In the genomic region with DNA sequence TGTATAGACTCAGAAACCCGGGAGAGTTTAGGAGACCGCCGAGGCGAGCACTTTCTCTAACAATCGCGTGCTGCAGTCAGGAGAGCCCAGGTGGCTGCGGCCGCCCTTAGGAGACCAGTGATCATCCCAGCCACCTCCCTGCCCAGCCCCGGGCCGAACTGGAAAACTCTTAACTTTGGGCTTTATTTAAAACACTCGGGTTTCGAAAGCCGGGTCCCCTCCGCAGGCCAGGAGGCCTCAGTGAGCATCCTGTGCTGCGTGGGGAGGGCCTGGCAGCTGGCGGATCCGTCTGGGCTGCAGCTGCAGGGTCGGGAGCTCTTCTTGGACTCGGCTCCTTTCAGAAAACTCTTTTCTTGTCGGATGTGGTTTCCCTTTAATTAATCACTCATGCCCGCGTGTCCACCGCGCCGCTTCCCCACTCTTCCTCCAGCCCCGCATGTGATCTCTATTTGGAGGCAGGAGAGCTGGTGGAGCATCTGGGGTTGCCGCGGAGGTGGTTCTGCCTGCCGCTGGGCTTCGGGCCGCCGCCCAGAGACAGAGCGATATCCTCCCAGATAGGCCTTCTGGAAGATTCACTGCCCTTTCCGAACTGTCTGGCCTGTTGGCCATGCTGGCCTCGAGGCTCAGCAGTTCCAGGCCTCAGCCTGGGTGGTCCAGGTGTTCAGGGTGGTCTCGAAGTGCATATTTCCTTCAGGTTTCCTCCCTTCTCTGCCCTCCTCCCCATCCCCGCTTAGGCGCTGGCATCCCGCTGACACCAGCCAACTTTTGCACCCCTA, we compare ENCODE assay signal across 14 cellular contexts. TPM values are rescaled to one million over a fixed set of nuclear protein-coding genes. Genes with fewer than 3 reads are reported as not detected.
DNase-seq lines count a peak whose midpoint lies in the region; ATAC-seq and TF ChIP-seq lines count a peak whose summit lies in the region.
"Had no signal": no experiment of that assay in that cellular context is flagged by ENCODE, and none has a peak within 500 bp of the region (broad histone marks: within the 10 kb centered on the region; RNA-seq: fewer than 3 reads in every experiment).

No MANE protein-coding gene starts in this region.

- H3K27ac Mint-ChIP-seq in CD8-positive, alpha-beta T cell = no peak overlapping the region

- no peak for ATAC-seq in CD8-positive, alpha-beta T cell
- ATAC-seq in HG02642 (IDR thresholded peaks at IDR 0.05; ENCODE audit: poor library complexity, unreplicated experiment) = no peak
- ATAC-seq: esophagus mucosa, HCT116 had no signal

- no peaks in the 10 kb centered on the region for H3K36me3 Mint-ChIP-seq in CD8-positive, alpha-beta T cell

- peaks cover 37% of the 10 kb centered on the region for H3K27me3 ChIP-seq in CD8-positive, alpha-beta T cell (ENCODE audit: insufficient read depth, low read length)
- H3K27me3 ChIP-seq in NT2/D1 (ENCODE audit: insufficient read depth, insufficient read length) (peaks cover 89% of the 10 kb centered on the region), esophagus muscularis mucosa (peaks cover 0 to 60% (median 12%) of the 10 kb centered on the region in 4 donors), parathyroid adenoma (ENCODE audit: control insufficient read depth, insufficient read depth, low read length) (peaks cover 11% of the 10 kb centered on the region)

- H3K4me2 ChIP-seq in parathyroid adenoma (ENCODE audit: low read length) = no peak overlapping the region

- no peak for TF ChIP-seq CTCF in CD8-positive, alpha-beta T cell (IDR thresholded peaks at IDR 0.05)
- TF ChIP-seq CTCF in esophagus muscularis mucosa (IDR thresholded peaks at IDR 0.05) (no peak), parathyroid adenoma (IDR thresholded peaks at IDR 0.05) (no peak)

- no peak for TF ChIP-seq POLR2A in esophagus muscularis mucosa (IDR thresholded peaks at IDR 0.05; ENCODE audit: low read depth)

- CTCF ChIA-PET in CD8-positive, alpha-beta T cell (lab: Charles Lee) = interaction anchor here (1.1 to 3.0 kb wide), 2 partner anchors 16 kb away, joined by 5 to 11 read pairs; no protein-coding TSS in a partner anchor

- no peaks in the 10 kb centered on the region for H3K9me3 ChIP-seq in CD8-positive, alpha-beta T cell (ENCODE audit: low read length)
- H3K9me3 ChIP-seq in NT2/D1 (ENCODE audit: insufficient read depth, low read length) (no peaks in the 10 kb centered on the region), esophagus muscularis mucosa (no peaks in the 10 kb centered on the region), parathyroid adenoma (ENCODE audit: control insufficient read depth, low read length) (no peaks in the 10 kb centered on the region)

- peaks cover 77% of the 10 kb centered on the region for H3K27me3 Mint-ChIP-seq in CD8-positive, alpha-beta T cell (ENCODE audit: low read depth)

- peaks cover 32% of the 10 kb centered on the region for H3K4me1 ChIP-seq in CD8-positive, alpha-beta T cell (ENCODE audit: insufficient read depth, low read length)
- H3K4me1 ChIP-seq in NT2/D1 (ENCODE audit: insufficient read depth, insufficient read length) = no peaks in the 10 kb centered on the region
- H3K4me1 ChIP-seq in esophagus muscularis mucosa = peaks cover 18 to 26% (median 24%) of the 10 kb centered on the region in 4 donors
- peaks cover 4% of the 10 kb centered on the region for H3K4me1 ChIP-seq in parathyroid adenoma

- H3K4me3 ChIP-seq in CD8-positive, alpha-beta T cell (ENCODE audit: low read depth, low read length) = peak overlapping the region; percentile 36
- H3K4me3 ChIP-seq in NT2/D1 (ENCODE audit: insufficient read length, low read depth) = peak overlapping the region; percentile 32
- H3K4me3 ChIP-seq in esophagus muscularis mucosa = no peak overlapping the region
- no peak overlapping the region for H3K4me3 ChIP-seq in parathyroid adenoma (ENCODE audit: low read depth, low read length)

- DNase-seq in CD8-positive, alpha-beta T cell = no peak
- DNase-seq in NT2/D1 (ENCODE audit: low read depth, low spot score) = no peak
- peak; percentile 39 for DNase-seq in esophagus muscularis mucosa (ENCODE audit: extremely low spot score)
- no peak for DNase-seq in SIG-M5 treated with dmso at 0.1 percent for 504 hours (lab: John Stamatoyannopoulos, UW; ENCODE audit: unreplicated experiment)
- no peak for DNase-seq in SW 1271 (lab: John Stamatoyannopoulos, UW)
- DNase-seq: DMS153; kidney; stimulated activated CD4-positive, alpha-beta T cell treated with anti-CD3 and anti-CD28 coated beads, Interleukin-12 subunit alpha, Interleukin-12 subunit beta, amount 100 ng/mL, for 4 hours had no signal

- 64% methylated on average over 33 of the region's 39 CpGs for WGBS in esophagus muscularis mucosa

- no peak overlapping the region for H3K27ac ChIP-seq in CD8-positive, alpha-beta T cell (ENCODE audit: low read depth, low read length)
- no peak overlapping the region for H3K27ac ChIP-seq in esophagus muscularis mucosa (replicated peaks in 1 of 4)
- no peak overlapping the region for H3K27ac ChIP-seq in parathyroid adenoma
- H3K27ac ChIP-seq: cardiac muscle cell had no signal

- H2AFZ ChIP-seq in parathyroid adenoma = peak overlapping the region; percentile 74

- TF ChIP-seq EP300 in esophagus muscularis mucosa (IDR thresholded peaks at IDR 0.05) = no peak

- intact Hi-C loops in CD8-positive, alpha-beta T cell (cut with DNase I, micrococcal nuclease) = no loop called here
- intact Hi-C loops in esophagus muscularis mucosa (cut with DNase I) = no loop called here

- no peaks in the 10 kb centered on the region for H3K36me3 ChIP-seq in CD8-positive, alpha-beta T cell (ENCODE audit: insufficient read depth, low read length)
- no peaks in the 10 kb centered on the region for H3K36me3 ChIP-seq in NT2/D1 (ENCODE audit: insufficient read depth, insufficient read length, low read length)
- no peaks in the 10 kb centered on the region for H3K36me3 ChIP-seq in esophagus muscularis mucosa
- no peaks in the 10 kb centered on the region for H3K36me3 ChIP-seq in parathyroid adenoma (ENCODE audit: control insufficient read depth, insufficient read depth, low read length)
- H3K36me3 ChIP-seq: cardiac muscle cell had no signal

- peaks cover 28% of the 10 kb centered on the region for H3K4me1 Mint-ChIP-seq in CD8-positive, alpha-beta T cell (ENCODE audit: low read depth)

- no peaks in the 10 kb centered on the region for H3K9me3 Mint-ChIP-seq in CD8-positive, alpha-beta T cell

- H3K4me3 Mint-ChIP-seq in CD8-positive, alpha-beta T cell = peak overlapping the region; percentile 60

- no peaks in the 10 kb centered on the region for H3K79me2 ChIP-seq in parathyroid adenoma

- POLR2A ChIA-PET in CD8-positive, alpha-beta T cell (lab: Charles Lee) = no interaction called here

- peak overlapping the region; percentile 32 for H3K9ac ChIP-seq in NT2/D1 (ENCODE audit: insufficient read length, low read depth)
- no peak overlapping the region for H3K9ac ChIP-seq in parathyroid adenoma

RNA-seq across cellular contexts. Expression of gene TMEM174, which starts 59.5 kb away (rescaled TPM):
- total RNA-seq in CD8-positive, alpha-beta T cell = not detected
- total RNA-seq in esophagus muscularis mucosa = not detected
- total RNA-seq: cardiac muscle cell, esophagus mucosa, RPMI7951 had no signal

Comparison
In these comparisons a context has a peak if more than half of its experiments do, and no peak if none do; other contexts are left out.
1. H3K4me3 ChIP-seq: peak in CD8-positive, alpha-beta T cell (single experiment) and NT2/D1 (single experiment); none in esophagus muscularis mucosa (0 of 4) and parathyroid adenoma (single experiment).